ENCODE assay signal across 8 cellular contexts in the genomic region with DNA sequence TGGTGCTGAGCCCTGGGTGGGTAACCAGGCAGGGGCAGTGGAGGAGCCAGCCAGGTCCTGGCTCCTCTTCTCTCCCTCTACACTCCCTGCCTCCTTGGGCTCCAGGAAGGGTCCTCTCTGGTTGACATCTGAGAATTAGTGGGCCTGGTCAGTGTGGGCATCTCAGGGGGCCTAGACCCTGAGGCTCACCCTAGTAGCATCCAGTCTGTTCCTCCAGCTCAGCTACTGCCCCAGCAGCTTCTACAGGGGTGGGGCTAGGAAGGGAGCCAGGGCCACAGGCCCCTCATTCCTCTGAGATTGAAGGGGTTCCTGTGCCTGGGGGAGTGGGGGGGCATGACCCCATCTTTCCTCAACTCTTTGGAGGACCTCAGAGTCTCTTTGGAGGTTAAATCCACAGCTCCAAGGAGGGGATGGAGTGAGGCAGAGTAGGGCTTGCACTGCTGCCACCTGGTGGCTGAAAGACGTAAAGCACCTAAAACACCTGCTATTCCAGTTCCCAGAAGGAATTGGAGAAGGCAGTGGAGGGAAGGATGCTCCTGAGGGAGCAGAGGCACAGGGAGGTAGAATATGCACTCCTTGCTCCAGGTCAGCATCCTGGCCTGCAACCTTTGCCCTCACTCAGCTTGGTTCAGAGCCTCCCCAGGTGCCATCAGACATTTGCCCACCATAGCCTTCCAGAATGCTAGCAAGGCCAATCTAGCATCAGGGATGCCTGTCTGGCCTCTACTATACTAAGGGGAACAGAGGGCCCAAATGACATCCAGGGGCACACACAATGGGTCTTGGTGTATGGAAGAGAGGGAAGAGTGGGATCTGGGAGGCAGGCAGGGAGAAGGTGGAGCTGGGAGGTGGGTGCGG.
DNase-seq lines count a peak whose midpoint lies in the region; ATAC-seq lines count a peak whose summit lies in the region.

No MANE protein-coding gene starts in this region.

- peak; percentile 29 for DNase-seq in DMS79 treated with DMSO at 0.1 percent for 48 hours (lab: John Stamatoyannopoulos, UW)
- DNase-seq in DMS79 (lab: John Stamatoyannopoulos, UW) = no peak
- DNase-seq in NCI-H2029 treated with DMSO at 0.1 percent for 48 hours (lab: John Stamatoyannopoulos, UW) = peak; percentile 3
- peak in 3 of 4 experiments; percentile 16 to 53 (median 46) for DNase-seq in activated CD4-positive, CD25-positive, alpha-beta regulatory T cell (lab: John Stamatoyannopoulos, UW)
- peak; percentile 45 for DNase-seq in central memory CD4-positive, alpha-beta T cell
- peak; percentile 62 for DNase-seq in kidney glomerular epithelial cell (lab: John Stamatoyannopoulos, UW)
- peak; percentile 65 for DNase-seq in stimulated activated CD4-positive, alpha-beta T cell treated with anti-CD3 and anti-CD28 coated beads, Interleukin-2, amount 100 ng/mL, for 48 hours

- no peak for ATAC-seq in HG03378 (IDR thresholded peaks at IDR 0.05; ENCODE audit: unreplicated experiment)
